Comparison of ENCODE assay signal across 15 cellular contexts in genomic region chr1:184291701-184292100, GRCh38.
DNase-seq lines count a peak whose midpoint lies in the region; ATAC-seq lines count a peak whose summit lies in the region.
"Had no signal": no experiment of that assay in that cellular context is flagged by ENCODE, and none has a peak within 500 bp of the region (broad histone marks: within the 10 kb centered on the region; RNA-seq: fewer than 3 reads in every experiment).

No MANE protein-coding gene starts in this region.

- H3K9ac ChIP-seq in GM23248: no peak overlapping the region

- DNase-seq in GM23248 (peak; percentile 8), NCI-H226 (peak; percentile 24), amniotic epithelial cell (ENCODE audit: low read depth) (peak; percentile 63), NOMO-1 (lab: John Stamatoyannopoulos, UW; ENCODE audit: unreplicated experiment in 2 of 2) (no peak), NCI-H1694 (lab: John Stamatoyannopoulos, UW) (no peak)
- DNase-seq in activated CD4-positive, alpha-beta T cell treated with anti-CD3 and anti-CD28 coated beads for 48 hours: no peak
- DNase-seq: CD8-positive, alpha-beta T cell; COR-L47; DMS153; DMS79 treated with DMSO at 0.1 percent for 48 hours; H7 had no signal

- H3K27me3 ChIP-seq in GM23248 (replicated peaks; ENCODE audit: insufficient read depth): no peaks in the 10 kb centered on the region

- no peaks in the 10 kb centered on the region for H3K4me1 Mint-ChIP-seq in activated T-helper 17 cell treated with anti-CD3 and anti-CD28 coated beads, Interleukin-2, amount 50 U/mL, for 72 hours
- H3K4me1 Mint-ChIP-seq: GM23338 had no signal

- no peaks in the 10 kb centered on the region for H3K36me3 ChIP-seq in GM23248 (ENCODE audit: low read depth)

- in situ Hi-C loops in GM23248 (cut with MboI): no loop called here

- ATAC-seq in activated T-helper 17 cell treated with anti-CD3 and anti-CD28 coated beads, Interleukin-2, amount 50 U/mL, for 72 hours (replicated peaks): no peak
- ATAC-seq: A549; CD8-positive, alpha-beta T cell; GM23338 had no signal

- no peak overlapping the region for H3K4me3 Mint-ChIP-seq in activated T-helper 17 cell treated with anti-CD3 and anti-CD28 coated beads, Interleukin-2, amount 50 U/mL, for 72 hours
- H3K4me3 Mint-ChIP-seq: CD14-positive monocyte; CD8-positive, alpha-beta T cell; GM23338 had no signal

- no peak overlapping the region for H3K4me3 ChIP-seq in GM23248
- H3K4me3 ChIP-seq: A549, GM23338 had no signal

- H3K27ac Mint-ChIP-seq in activated T-helper 17 cell treated with anti-CD3 and anti-CD28 coated beads, Interleukin-2, amount 50 U/mL, for 72 hours: no peak overlapping the region
- H3K27ac Mint-ChIP-seq: CD8-positive, alpha-beta T cell; GM23338 had no signal

- H3K27me3 Mint-ChIP-seq in activated T-helper 17 cell treated with anti-CD3 and anti-CD28 coated beads, Interleukin-2, amount 50 U/mL, for 72 hours: peaks cover 8% of the 10 kb centered on the region

- 89 to 94% methylated on average over 3 of the region's 3 CpGs for WGBS in GM23248 (ENCODE audit: low coverage in 1 of 2, low lambda C conversion rate in 2 of 2, missing lambda C conversion rate in 2 of 2), 2 experiments

- no peaks in the 10 kb centered on the region for H4K20me1 ChIP-seq in GM23248 (ENCODE audit: insufficient read depth)

- no peak overlapping the region for H2AFZ ChIP-seq in GM23248
- H2AFZ ChIP-seq: GM23338 had no signal

- H3K27ac ChIP-seq in GM23248: no peak overlapping the region
- H3K27ac ChIP-seq: A549 had no signal

- H3K4me2 ChIP-seq in GM23248 (ENCODE audit: unreplicated experiment): no peak overlapping the region
- H3K4me2 ChIP-seq: A549, GM23338 had no signal

- H3K36me3 Mint-ChIP-seq in activated T-helper 17 cell treated with anti-CD3 and anti-CD28 coated beads, Interleukin-2, amount 50 U/mL, for 72 hours (ENCODE audit: low read depth): no peaks in the 10 kb centered on the region
- H3K36me3 Mint-ChIP-seq: CD14-positive monocyte; CD8-positive, alpha-beta T cell had no signal

- no peaks in the 10 kb centered on the region for H3K79me2 ChIP-seq in GM23248 (ENCODE audit: insufficient read depth)

- H3K4me1 ChIP-seq in GM23248 (ENCODE audit: insufficient read depth): peaks cover 8% of the 10 kb centered on the region
- H3K4me1 ChIP-seq: A549 had no signal

- peaks cover 8% of the 10 kb centered on the region; the same call in 1 of the 2 replicates for H3F3A ChIP-seq in GM23248 (ENCODE audit: insufficient read depth)

- no peaks in the 10 kb centered on the region for H3K9me3 ChIP-seq in GM23248 (ENCODE audit: low read depth)

- no peaks in the 10 kb centered on the region for H3K9me2 ChIP-seq in GM23248 (ENCODE audit: insufficient read depth)

- peaks cover 12% of the 10 kb centered on the region for H3K9me3 Mint-ChIP-seq in activated T-helper 17 cell treated with anti-CD3 and anti-CD28 coated beads, Interleukin-2, amount 50 U/mL, for 72 hours

Comparison
In these comparisons a context has a peak if more than half of its experiments do, and no peak if none do; other contexts are left out.
1. DNase-seq: peak in GM23248 (single experiment), NCI-H226 (single experiment) and amniotic epithelial cell (single experiment); none in activated CD4-positive, alpha-beta T cell treated with anti-CD3 and anti-CD28 coated beads for 48 hours (single experiment), NOMO-1 (0 of 2) and NCI-H1694 (single experiment).